In the genomic region with DNA sequence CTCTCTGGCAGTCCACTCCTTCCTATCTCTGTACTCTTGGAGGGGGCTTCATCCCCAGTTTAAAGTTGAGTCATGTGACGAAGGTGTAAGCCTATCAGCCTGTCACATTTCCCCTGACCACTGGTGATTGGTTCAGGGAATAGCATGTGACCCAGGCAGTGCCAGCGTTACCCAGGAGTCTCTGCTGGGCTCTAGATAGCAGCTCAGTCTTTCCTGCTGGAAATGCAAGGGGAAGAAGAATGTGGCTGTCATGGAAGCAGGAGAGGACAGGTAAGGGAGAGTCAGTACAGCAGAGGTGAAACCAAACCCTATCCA, we compare ENCODE assay signal across 31 cellular contexts. TPM values are rescaled to one million over a fixed set of nuclear protein-coding genes. Genes with fewer than 3 reads are reported as not detected.
"Had no signal": no experiment of that assay in that cellular context is flagged by ENCODE, and none has a peak within 500 bp of the region (broad histone marks: within the 10 kb centered on the region; RNA-seq: fewer than 3 reads in every experiment).

No MANE protein-coding gene starts in this region.

- ATAC-seq: activated CD4-positive, CD25-positive, alpha-beta regulatory T cell treated with anti-CD3 and anti-CD28 coated beads, Interleukin-2, amount 50 U/mL, for 24 hours; activated CD8-positive, alpha-beta T cell treated with anti-CD3 and anti-CD28 coated beads for 36 hours; activated T-cell treated with anti-CD3 and anti-CD28 coated beads, Interleukin-2, amount 50 U/mL, for 4 hours; activated T-helper 17 cell treated with anti-CD3 and anti-CD28 coated beads, Interleukin-2, amount 50 U/mL, for 72 hours; esophagus mucosa had no signal

- FAIRE-seq: astrocyte, bronchial epithelial cell, frontal cortex had no signal

- H3K36me3 ChIP-seq: brain microvascular endothelial cell had no signal

- H3K27me3 ChIP-seq: brain microvascular endothelial cell, dorsolateral prefrontal cortex had no signal

- H3K27me3 Mint-ChIP-seq: activated CD8-positive, alpha-beta T cell treated with anti-CD3 and anti-CD28 coated beads for 36 hours; activated naive CD8-positive, alpha-beta T cell; activated T-helper 17 cell treated with anti-CD3 and anti-CD28 coated beads, Interleukin-2, amount 50 U/mL, for 72 hours; central memory CD8-positive, alpha-beta T cell had no signal

- H3K4me1 Mint-ChIP-seq: activated B cell treated with CpG ODN at 0.5 μM for 24 hours; central memory CD8-positive, alpha-beta T cell; endodermal cell had no signal

- H3K36me3 Mint-ChIP-seq: activated naive CD8-positive, alpha-beta T cell had no signal

- H3K9me3 Mint-ChIP-seq: activated T-cell treated with anti-CD3 and anti-CD28 coated beads, Interleukin-2, amount 50 U/mL, for 4 hours; central memory CD8-positive, alpha-beta T cell had no signal

- H3K27ac Mint-ChIP-seq: activated B cell treated with CpG ODN at 0.5 μM for 24 hours; activated CD8-positive, alpha-beta T cell treated with anti-CD3 and anti-CD28 coated beads for 36 hours; activated naive CD8-positive, alpha-beta T cell; activated T-helper 17 cell treated with anti-CD3 and anti-CD28 coated beads, Interleukin-2, amount 50 U/mL, for 72 hours; dendritic cell treated with granulocyte-macrophage colony-stimulating factor and Interleukin-4, amounts not matched to agents 40 ng/mL and 50 ng/mL, for 4 days; endodermal cell had no signal

- H3K27ac ChIP-seq: brain microvascular endothelial cell, coronary artery, dorsolateral prefrontal cortex, VCaP had no signal

- DNase-seq: activated B cell treated with CpG ODN at 0.5 μM for 24 hours; activated CD4-positive, alpha-beta T cell treated with anti-CD3 and anti-CD28 coated beads for 48 hours; activated CD4-positive, alpha-beta T cell treated with anti-CD3 and anti-CD28 coated beads, Interleukin-2, amount 50 U/mL, for 1 hour; activated CD4-positive, alpha-beta T cell treated with anti-CD3 and anti-CD28 coated beads, Interleukin-2, amount 50 U/mL, for 48 hours; activated CD8-positive, alpha-beta memory T cell treated with anti-CD3 and anti-CD28 coated beads for 24 hours; activated CD8-positive, alpha-beta T cell treated with anti-CD3 and anti-CD28 coated beads for 36 hours; activated effector memory CD4-positive, alpha-beta T cell treated with Interleukin-2 at 50 U/mL for 16 hours; activated gamma-delta T cell treated with Interleukin-2 at 50 U/mL for 16 hours; activated naive CD4-positive, alpha-beta T cell treated with anti-CD3 and anti-CD28 coated beads, Interleukin-2, amount 50 U/mL, for 16 hours; activated naive CD4-positive, alpha-beta T cell treated with Interleukin-2 at 50 U/mL for 16 hours; activated T-cell treated with anti-CD3 and anti-CD28 coated beads, Interleukin-2, amount 50 U/mL, for 4 hours; amniotic stem cell; anterior cingulate cortex; brain microvascular endothelial cell; dorsolateral prefrontal cortex; effector memory CD4-positive, alpha-beta T cell; endodermal cell; foreskin fibroblast; head of caudate nucleus; T-helper 2 cell had no signal

- H3K4me3 ChIP-seq: coronary artery, dorsolateral prefrontal cortex had no signal

- H3K4me3 Mint-ChIP-seq: activated B cell treated with CpG ODN at 0.5 μM for 24 hours; activated CD8-positive, alpha-beta T cell treated with anti-CD3 and anti-CD28 coated beads for 36 hours; activated naive CD8-positive, alpha-beta T cell; activated T-cell treated with anti-CD3 and anti-CD28 coated beads, Interleukin-2, amount 50 U/mL, for 4 hours; activated T-helper 17 cell treated with anti-CD3 and anti-CD28 coated beads, Interleukin-2, amount 50 U/mL, for 72 hours; central memory CD8-positive, alpha-beta T cell; dendritic cell treated with granulocyte-macrophage colony-stimulating factor and Interleukin-4, amounts not matched to agents 40 ng/mL and 50 ng/mL, for 4 days; endodermal cell had no signal

RNA-seq across cellular contexts. Expression of gene NFATC2, which starts 35.6 kb away (rescaled TPM):
- total RNA-seq: bronchial epithelial cell had no signal
